ENCODE assay signal across 15 cellular contexts in the genomic region with DNA sequence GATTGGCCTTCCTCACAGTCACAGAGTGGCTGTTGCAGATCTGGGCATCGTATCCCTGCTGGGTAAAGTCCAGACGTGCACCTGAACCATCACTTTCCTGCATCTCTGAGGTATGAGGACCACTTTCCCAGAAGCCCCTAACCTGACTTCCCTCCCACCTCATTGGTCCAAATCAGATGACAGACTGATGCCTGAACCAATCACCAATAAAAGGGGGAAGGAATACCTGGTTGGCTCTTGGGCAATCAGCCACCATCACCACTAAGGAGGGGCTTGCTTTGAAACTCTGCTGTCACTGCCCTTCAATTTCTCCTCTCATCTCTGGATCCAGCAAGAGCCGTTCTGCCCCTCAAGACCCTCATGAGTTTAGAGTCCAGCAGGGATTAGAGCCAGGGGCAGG. TPM values are rescaled to one million over a fixed set of nuclear protein-coding genes. Genes with fewer than 3 reads are reported as not detected.
A peak's percentile ranks its signal among the peaks of the same experiment; 100 is the strongest.
DNase-seq lines count a peak whose midpoint lies in the region; ATAC-seq, FAIRE-seq and TF ChIP-seq lines count a peak whose summit lies in the region.
"Had no signal": no experiment of that assay in that cellular context is flagged by ENCODE, and none has a peak within 500 bp of the region (broad histone marks: within the 10 kb centered on the region; RNA-seq: fewer than 3 reads in every experiment).

No MANE protein-coding gene starts in this region.

- TF ChIP-seq RAD21 in Ishikawa (IDR thresholded peaks at IDR 0.05; ENCODE audit: low read depth) (no peak), HepG2 (CRISPR knock-in tag; IDR thresholded peaks at IDR 0.05) (no peak)

- no TSS peak for BruUV-seq in mammary epithelial cell (replicated peaks; lab: Mats Ljungman, UMichigan)
- BruUV-seq in HepG2 (replicated peaks; lab: Mats Ljungman, UMichigan) = no TSS peak

- FAIRE-seq in HepG2 (lab: Jason Lieb, UNC) = no peak

- TF ChIP-seq CTCF in mammary epithelial cell (conservative IDR thresholded peaks at IDR 0.05 in 1 of 2, IDR thresholded peaks at IDR 0.05 in 1 of 2; ENCODE audit: extremely low read depth in 1 of 2, insufficient read depth in 1 of 2, low read depth in 1 of 2, low read length in 2 of 2) = no peak
- TF ChIP-seq CTCF in HepG2 (CRISPR knock-in tag; IDR thresholded peaks at IDR 0.05) = no peak

- H3K4me2 ChIP-seq in mammary epithelial cell (ENCODE audit: insufficient read depth, low read depth, low read length) (no peak overlapping the region), HepG2 (ENCODE audit: low read depth, low read length) (no peak overlapping the region)

- H3K79me2 ChIP-seq in mammary epithelial cell (ENCODE audit: insufficient read depth, low read length) = no peaks in the 10 kb centered on the region
- H3K79me2 ChIP-seq in HepG2 (ENCODE audit: insufficient read depth, low read length) = no peaks in the 10 kb centered on the region

- H3K4me1 ChIP-seq in mammary epithelial cell (ENCODE audit: insufficient read depth, low read length) (no peaks in the 10 kb centered on the region), HepG2 (ENCODE audit: insufficient read depth, low read length) (peaks cover 12% of the 10 kb centered on the region)

- H2AFZ ChIP-seq in mammary epithelial cell (ENCODE audit: low read depth, low read length) = no peak overlapping the region
- H2AFZ ChIP-seq in HepG2 (ENCODE audit: low read length) = no peak overlapping the region

- H3K4me3 ChIP-seq in mammary epithelial cell (replicated peaks in 1 of 3; ENCODE audit: insufficient read depth in 1 of 3, low read depth in 2 of 3, low read length in 3 of 3) = no peak overlapping the region
- H3K4me3 ChIP-seq in HepG2 (replicated peaks in 1 of 3; ENCODE audit: insufficient read depth in 1 of 3, low read depth in 2 of 3, low read length in 3 of 3) = no peak overlapping the region
- H3K4me3 ChIP-seq: esophagus muscularis mucosa had no signal

- intact Hi-C loops in mammary epithelial cell (cut with micrococcal nuclease) (no loop called here), HepG2 (cut with micrococcal nuclease; ENCODE audit: unreplicated experiment) (no loop called here)

- POLR2A ChIA-PET in HepG2 (lab: Yijun Ruan, JAX) = no interaction called here

- no peak for TF ChIP-seq EP300 in Ishikawa (IDR thresholded peaks at IDR 0.05; ENCODE audit: borderline replicate concordance)
- TF ChIP-seq EP300 in HepG2 (IDR thresholded peaks at IDR 0.05; ENCODE audit: low read depth in 2 of 2, low read length in 2 of 2) = no peak
- no peak for TF ChIP-seq EP300 in HepG2 (CRISPR knock-in tag; IDR thresholded peaks at IDR 0.05; ENCODE audit: borderline replicate concordance)

- no peak for TF ChIP-seq POLR2A in HepG2 (IDR thresholded peaks at IDR 0.05; ENCODE audit: insufficient read depth in 1 of 2, low read depth in 2 of 2, low read length in 2 of 2)

- H3K9me3 ChIP-seq in mammary epithelial cell (replicated peaks; ENCODE audit: insufficient read depth, low read length) (no peaks in the 10 kb centered on the region), HepG2 (ENCODE audit: low read length) (no peaks in the 10 kb centered on the region)
- H3K9me3 ChIP-seq: esophagus muscularis mucosa had no signal

- H3K36me3 ChIP-seq in mammary epithelial cell (ENCODE audit: insufficient read depth, low read length) = no peaks in the 10 kb centered on the region
- no peaks in the 10 kb centered on the region for H3K36me3 ChIP-seq in HepG2 (replicated peaks in 1 of 2; ENCODE audit: control insufficient read depth in 1 of 2, insufficient read depth in 2 of 2, low read length in 2 of 2)
- H3K36me3 ChIP-seq: esophagus muscularis mucosa had no signal

- H3K9ac ChIP-seq in mammary epithelial cell (ENCODE audit: insufficient read depth, low read length) (no peak overlapping the region), HepG2 (ENCODE audit: insufficient read depth, low read depth, low read length) (no peak overlapping the region)

- H4K20me1 ChIP-seq in mammary epithelial cell (ENCODE audit: insufficient read depth, low read length) (no peaks in the 10 kb centered on the region), HepG2 (ENCODE audit: insufficient read depth, low read length) (no peaks in the 10 kb centered on the region; the same call in 1 of the 2 replicates)

- 79% methylated on average over 2 of the region's 3 CpGs for WGBS in mammary epithelial cell (ENCODE audit: low coverage, missing lambda C conversion rate)
- WGBS in HepG2 (ENCODE audit: low lambda C conversion rate) = 68% methylated on average over 3 of the region's 3 CpGs

- H3K27me3 ChIP-seq in mammary epithelial cell (ENCODE audit: insufficient read depth, low read length) (no peaks in the 10 kb centered on the region), HepG2 (ENCODE audit: control insufficient read depth in 1 of 2, insufficient read depth in 2 of 2, low read length in 2 of 2) (peaks cover 4 to 44% of the 10 kb centered on the region in 2 experiments; a peak in 3 of 5 replicates)
- H3K27me3 ChIP-seq: esophagus muscularis mucosa had no signal

- no peak overlapping the region for H3K27ac ChIP-seq in mammary epithelial cell (ENCODE audit: insufficient read depth, low read depth, low read length)
- no peak overlapping the region for H3K27ac ChIP-seq in HepG2 (ENCODE audit: extremely low read length, insufficient read depth, low read length)
- H3K27ac ChIP-seq: 22Rv1, esophagus muscularis mucosa had no signal

- DNase-seq in DMS 273 (lab: John Stamatoyannopoulos, UW; ENCODE audit: unreplicated experiment) = peak; percentile 58
- DNase-seq in DMS 273 treated with DMSO at 0.1 percent for 48 hours (lab: John Stamatoyannopoulos, UW) = no peak
- peak; percentile 26 for DNase-seq in mammary epithelial cell
- DNase-seq in HepG2 (ENCODE audit: low spot score) = no peak
- no peak for DNase-seq in NCI-H1417 (lab: John Stamatoyannopoulos, UW)
- DNase-seq: activated CD4-positive, alpha-beta memory T cell treated with anti-CD3 and anti-CD28 coated beads for 36 hours; activated gamma-delta T cell had no signal

- dilution Hi-C loops in mammary epithelial cell (cut with HindIII; ENCODE audit: low sequenced_read_pairs) = no loop called here

- ATAC-seq in HepG2 = no peak
- ATAC-seq in GM19452 (IDR thresholded peaks at IDR 0.05; ENCODE audit: unreplicated experiment) = no peak
- no peak for ATAC-seq in GM21528 (IDR thresholded peaks at IDR 0.05; ENCODE audit: low FRiP score, unreplicated experiment)

- in situ Hi-C loops in mammary epithelial cell (cut with MboI; ENCODE audit: low sequenced_read_pairs in 2 of 2) (loop anchor here in 1 of 2 donors (25.0 kb wide), 1 partner anchor 206 kb away; no protein-coding TSS in a partner anchor), HepG2 (cut with HindIII; ENCODE audit: extremely low pct_ligation_motif_present, low pct_unique_long_range_greater_than_20kb) (no loop called here)

- CTCF ChIA-PET in mammary epithelial cell (lab: Charles Lee; ENCODE audit: low non-redundant PET) (interaction anchor here (0.7 kb wide), 1 partner anchor 77 kb away, joined by 3 read pairs; no protein-coding TSS in a partner anchor), HepG2 (lab: Yijun Ruan, JAX; ENCODE audit: low intra/inter-chr PET ratio, low total read pairs) (interaction anchor here (1.1 to 1.6 kb wide), 2 partner anchors 27 to 204 kb away, joined by 3 read pairs; no protein-coding TSS in a partner anchor)

RNA-seq across cellular contexts. Expression of a gene that starts 13.6 kb away (rescaled TPM):
- not detected for total RNA-seq in mammary epithelial cell
- polyA plus RNA-seq in mammary epithelial cell = not detected
- not detected for polyA minus RNA-seq in mammary epithelial cell
- total RNA-seq in HepG2 (2016; rRNA removed; fragmentation: Illumina TruSeq; extraction: Trizol) = not detected in 2 replicates
- total RNA-seq in HepG2 (2016; cell fraction: cytosol; rRNA removed; fragmentation: Illumina TruSeq; extraction: Trizol; ENCODE audit: low read depth) = not detected in 2 replicates
- total RNA-seq in HepG2 (2016; cell fraction: insoluble cytoplasmic fraction; rRNA removed; fragmentation: Illumina TruSeq; extraction: Trizol) = not detected in 2 replicates
- total RNA-seq in HepG2 (2016; cell fraction: membrane; rRNA removed; fragmentation: Illumina TruSeq; extraction: Trizol) = not detected in 2 replicates
- not detected in 2 replicates for total RNA-seq in HepG2 (2016; cell fraction: nucleus; rRNA removed; fragmentation: Illumina TruSeq; extraction: Trizol)
- not detected in 2 replicates for polyA plus RNA-seq in HepG2 (2011; rRNA removed)
- polyA plus RNA-seq in HepG2 (2011; cell fraction: cytosol; rRNA removed) = not detected in 2 replicates
- polyA plus RNA-seq in HepG2 (2011; cell fraction: nucleus; rRNA removed) = not detected in 2 replicates
- not detected in 2 replicates for polyA plus RNA-seq in HepG2 (2012)
- polyA plus RNA-seq in HepG2 (2016; cell fraction: cytosol; fragmentation: Illumina TruSeq; extraction: Trizol; ENCODE audit: low read depth) = not detected in 2 replicates
- not detected in 2 replicates for polyA plus RNA-seq in HepG2 (2016; cell fraction: insoluble cytoplasmic fraction; fragmentation: Illumina TruSeq; extraction: Trizol; ENCODE audit: low read depth)
- polyA plus RNA-seq in HepG2 (2016; cell fraction: membrane; fragmentation: Illumina TruSeq; extraction: Trizol; ENCODE audit: low read depth) = not detected in 2 replicates
- polyA plus RNA-seq in HepG2 (2016; cell fraction: nucleus; fragmentation: Illumina TruSeq; extraction: Trizol; ENCODE audit: insufficient read depth, low read depth) = not detected in 2 replicates
- polyA minus RNA-seq in HepG2 (2011; rRNA and poly(A)+ RNA removed; ENCODE audit: low replicate concordance) = 0.05 TPM in 1 of 2 replicates, not detected in the other
- not detected in 2 replicates for polyA minus RNA-seq in HepG2 (2011; cell fraction: cytosol; rRNA and poly(A)+ RNA removed)
- polyA minus RNA-seq in HepG2 (2011; cell fraction: nucleus; rRNA and poly(A)+ RNA removed) = not detected in 2 replicates
- total RNA-seq: activated CD4-positive, alpha-beta memory T cell treated with anti-CD3 and anti-CD28 coated beads for 36 hours had no signal
- polyA plus RNA-seq: IgD-negative memory B cell had no signal

RNA-seq across cellular contexts. Expression of a gene that starts 41.3 kb away (rescaled TPM):
- total RNA-seq in mammary epithelial cell = not detected
- not detected for polyA plus RNA-seq in mammary epithelial cell
- polyA minus RNA-seq in mammary epithelial cell = not detected
- total RNA-seq in HepG2 (2016; rRNA removed; fragmentation: Illumina TruSeq; extraction: Trizol) = not detected in 2 replicates
- total RNA-seq in HepG2 (2016; cell fraction: cytosol; rRNA removed; fragmentation: Illumina TruSeq; extraction: Trizol; ENCODE audit: low read depth) = not detected in 2 replicates
- not detected in 2 replicates for total RNA-seq in HepG2 (2016; cell fraction: insoluble cytoplasmic fraction; rRNA removed; fragmentation: Illumina TruSeq; extraction: Trizol)
- total RNA-seq in HepG2 (2016; cell fraction: membrane; rRNA removed; fragmentation: Illumina TruSeq; extraction: Trizol) = not detected in 2 replicates
- total RNA-seq in HepG2 (2016; cell fraction: nucleus; rRNA removed; fragmentation: Illumina TruSeq; extraction: Trizol) = not detected in 2 replicates
- not detected in 2 replicates for polyA plus RNA-seq in HepG2 (2011; rRNA removed)
- not detected in 2 replicates for polyA plus RNA-seq in HepG2 (2011; cell fraction: cytosol; rRNA removed)
- polyA plus RNA-seq in HepG2 (2011; cell fraction: nucleus; rRNA removed) = not detected in 2 replicates
- not detected in 2 replicates for polyA plus RNA-seq in HepG2 (2012)
- polyA plus RNA-seq in HepG2 (2016; cell fraction: cytosol; fragmentation: Illumina TruSeq; extraction: Trizol; ENCODE audit: low read depth) = not detected in 2 replicates
- not detected in 2 replicates for polyA plus RNA-seq in HepG2 (2016; cell fraction: insoluble cytoplasmic fraction; fragmentation: Illumina TruSeq; extraction: Trizol; ENCODE audit: low read depth)
- not detected in 2 replicates for polyA plus RNA-seq in HepG2 (2016; cell fraction: membrane; fragmentation: Illumina TruSeq; extraction: Trizol; ENCODE audit: low read depth)
- not detected in 2 replicates for polyA plus RNA-seq in HepG2 (2016; cell fraction: nucleus; fragmentation: Illumina TruSeq; extraction: Trizol; ENCODE audit: insufficient read depth, low read depth)
- polyA minus RNA-seq in HepG2 (2011; rRNA and poly(A)+ RNA removed; ENCODE audit: low replicate concordance) = 0.02 TPM in 1 of 2 replicates, not detected in the other
- polyA minus RNA-seq in HepG2 (2011; cell fraction: cytosol; rRNA and poly(A)+ RNA removed) = not detected in 2 replicates
- not detected in 2 replicates for polyA minus RNA-seq in HepG2 (2011; cell fraction: nucleus; rRNA and poly(A)+ RNA removed)
- total RNA-seq: activated CD4-positive, alpha-beta memory T cell treated with anti-CD3 and anti-CD28 coated beads for 36 hours; esophagus muscularis mucosa; progenitor cell of endocrine pancreas; ureter had no signal
- polyA plus RNA-seq: IgD-negative memory B cell had no signal

Comparison
In these comparisons a context has a peak if more than half of its experiments do, and no peak if none do; other contexts are left out.
1. DNase-seq: peak in DMS 273 (single experiment) and mammary epithelial cell (single experiment); none in DMS 273 treated with DMSO at 0.1 percent for 48 hours (single experiment), HepG2 (single experiment) and NCI-H1417 (0 of 3).